Comparison of ENCODE assay signal across 12 cellular contexts in the genomic region with DNA sequence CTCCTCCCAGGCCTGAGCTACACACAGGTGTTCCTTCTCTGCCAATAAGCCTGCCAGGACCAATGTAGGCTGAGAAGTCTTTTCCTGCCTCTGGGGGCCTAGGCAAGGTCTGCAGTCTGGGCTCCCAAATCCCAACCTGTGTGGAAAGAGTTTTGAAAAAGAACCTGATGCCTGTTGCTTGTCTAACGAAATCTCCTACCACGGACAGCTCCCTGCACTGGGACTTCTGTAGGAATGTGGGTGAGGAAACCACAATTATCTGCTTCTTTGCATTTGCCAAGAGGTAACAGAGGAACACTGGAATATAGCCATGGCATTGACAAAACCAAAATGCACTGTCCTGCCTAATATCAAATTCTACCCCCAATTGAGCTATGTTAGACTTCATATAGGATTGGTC.
DNase-seq lines count a peak whose midpoint lies in the region; ATAC-seq and TF ChIP-seq lines count a peak whose summit lies in the region.
"Had no signal": no experiment of that assay in that cellular context is flagged by ENCODE, and none has a peak within 500 bp of the region (broad histone marks: within the 10 kb centered on the region; RNA-seq: fewer than 3 reads in every experiment).

No MANE protein-coding gene starts in this region.

- H3K4me3 Mint-ChIP-seq in activated CD4-positive, alpha-beta T cell treated with anti-CD3 and anti-CD28 coated beads, Interleukin-2, amount 10 ng/mL, durations not matched to agents 7 days and 5 days = no peak overlapping the region
- H3K4me3 Mint-ChIP-seq: T-helper 2 cell treated with Interferon-gamma antibody and Interleukin-4, amounts not matched to agents 5 μg/mL and 100 μg/mL, for 36 hours had no signal

- POLR2A ChIA-PET in AG04450 (lab: Yijun Ruan, JAX) = no interaction called here
- POLR2A ChIA-PET in activated CD4-positive, alpha-beta T cell treated with anti-CD3 and anti-CD28 coated beads, Interleukin-2, amount 10 ng/mL, durations not matched to agents 7 days and 5 days (lab: Charles Lee) = no interaction called here

- H3K27ac ChIP-seq in AG04450 (ENCODE audit: low read depth, low read length) (no peak overlapping the region), osteoblast (ENCODE audit: low read depth, low read length) (no peak overlapping the region)
- H3K27ac ChIP-seq: BLaER1 treated with 17β-estradiol and CSF1 and Interleukin-3, amounts not matched to agents 10 nM and 100 nM had no signal

- H3K36me3 Mint-ChIP-seq in activated CD4-positive, alpha-beta T cell treated with anti-CD3 and anti-CD28 coated beads, Interleukin-2, amount 10 ng/mL, durations not matched to agents 7 days and 5 days (ENCODE audit: low read depth) = no peaks in the 10 kb centered on the region

- H3K27ac Mint-ChIP-seq in activated CD4-positive, alpha-beta T cell treated with anti-CD3 and anti-CD28 coated beads, Interleukin-2, amount 10 ng/mL, durations not matched to agents 7 days and 5 days = no peak overlapping the region
- H3K27ac Mint-ChIP-seq: T-helper 2 cell treated with Interferon-gamma antibody and Interleukin-4, amounts not matched to agents 5 μg/mL and 100 μg/mL, for 36 hours had no signal

- no peaks in the 10 kb centered on the region for H3K4me1 Mint-ChIP-seq in activated CD4-positive, alpha-beta T cell treated with anti-CD3 and anti-CD28 coated beads, Interleukin-2, amount 10 ng/mL, durations not matched to agents 7 days and 5 days

- H4K20me1 ChIP-seq in osteoblast (ENCODE audit: insufficient read depth, low read length) = no peaks in the 10 kb centered on the region
- H4K20me1 ChIP-seq: BLaER1 treated with 17β-estradiol and CSF1 and Interleukin-3, amounts not matched to agents 10 nM and 100 nM had no signal

- no peaks in the 10 kb centered on the region for H3K36me3 ChIP-seq in osteoblast (ENCODE audit: insufficient read depth, low read length)
- H3K36me3 ChIP-seq: BLaER1 treated with 17β-estradiol and CSF1 and Interleukin-3, amounts not matched to agents 10 nM and 100 nM had no signal

- no peak overlapping the region for H3K4me2 ChIP-seq in osteoblast (ENCODE audit: insufficient read depth, low read length)
- H3K4me2 ChIP-seq: BLaER1 treated with 17β-estradiol and CSF1 and Interleukin-3, amounts not matched to agents 10 nM and 100 nM had no signal

- ATAC-seq in HG03520 (IDR thresholded peaks at IDR 0.05; ENCODE audit: unreplicated experiment) (no peak), HG03095 (IDR thresholded peaks at IDR 0.05; ENCODE audit: unreplicated experiment) (no peak)

- DNase-seq in AG04450 (ENCODE audit: low read depth, low spot score) (peak; percentile 26), HS-5 (ENCODE audit: low read depth) (peak; percentile 64), astrocyte of the hippocampus (ENCODE audit: low read depth, low spot score) (peak; percentile 91), iris pigment epithelial cell (ENCODE audit: low read depth) (peak; percentile 60), osteoblast (ENCODE audit: insufficient read length, low spot score, missing footprints) (no peak)
- DNase-seq in activated CD4-positive, alpha-beta T cell treated with anti-CD3 and anti-CD28 coated beads, Interleukin-2, amount 10 ng/mL, durations not matched to agents 7 days and 5 days = no peak
- DNase-seq: NCI-H1048, occipital lobe had no signal

- no peak overlapping the region for H2AFZ ChIP-seq in osteoblast (ENCODE audit: low read length)

- no peaks in the 10 kb centered on the region for H3K27me3 ChIP-seq in AG04450 (ENCODE audit: control insufficient read depth, insufficient read depth, low read length)
- H3K27me3 ChIP-seq in osteoblast (ENCODE audit: insufficient read depth, low read length) = no peaks in the 10 kb centered on the region
- H3K27me3 ChIP-seq: BLaER1 treated with 17β-estradiol and CSF1 and Interleukin-3, amounts not matched to agents 10 nM and 100 nM had no signal

- peaks cover 25% of the 10 kb centered on the region for H3K4me1 ChIP-seq in osteoblast (ENCODE audit: insufficient read depth, low read length)
- H3K4me1 ChIP-seq: BLaER1 treated with 17β-estradiol and CSF1 and Interleukin-3, amounts not matched to agents 10 nM and 100 nM had no signal

- H3K4me3 ChIP-seq in AG04450 (ENCODE audit: low read depth, low read length) = no peak overlapping the region
- no peak overlapping the region for H3K4me3 ChIP-seq in osteoblast (ENCODE audit: insufficient read depth, low read length)
- H3K4me3 ChIP-seq: BLaER1 treated with 17β-estradiol and CSF1 and Interleukin-3, amounts not matched to agents 10 nM and 100 nM had no signal

- peaks cover 2% of the 10 kb centered on the region for H3K9me3 Mint-ChIP-seq in activated CD4-positive, alpha-beta T cell treated with anti-CD3 and anti-CD28 coated beads, Interleukin-2, amount 10 ng/mL, durations not matched to agents 7 days and 5 days
- H3K9me3 Mint-ChIP-seq: T-helper 2 cell treated with Interferon-gamma antibody and Interleukin-4, amounts not matched to agents 5 μg/mL and 100 μg/mL, for 36 hours had no signal

- no peaks in the 10 kb centered on the region for H3K79me2 ChIP-seq in osteoblast (ENCODE audit: insufficient read depth, low read length)

- CTCF ChIA-PET in AG04450 (lab: Charles Lee) = interaction anchor here (1.2 kb wide), 1 partner anchor 9 kb away, joined by 3 read pairs; no protein-coding TSS in a partner anchor
- CTCF ChIA-PET in activated CD4-positive, alpha-beta T cell treated with anti-CD3 and anti-CD28 coated beads, Interleukin-2, amount 10 ng/mL, durations not matched to agents 7 days and 5 days (lab: Charles Lee) = no interaction called here

- TF ChIP-seq CTCF in AG04450 (IDR thresholded peaks at IDR 0.05; ENCODE audit: low read depth, low read length) = no peak
- no peak for TF ChIP-seq CTCF in osteoblast (IDR thresholded peaks at IDR 0.05; ENCODE audit: extremely low read depth, low read depth, low read length)

- H3K9me3 ChIP-seq in AG04450 (ENCODE audit: control insufficient read depth, insufficient read depth, low read length) = peaks cover 10% of the 10 kb centered on the region; the same call in 1 of the 2 replicates
- no peaks in the 10 kb centered on the region for H3K9me3 ChIP-seq in osteoblast (ENCODE audit: low read depth, low read length)
- H3K9me3 ChIP-seq: BLaER1 treated with 17β-estradiol and CSF1 and Interleukin-3, amounts not matched to agents 10 nM and 100 nM had no signal

- no peaks in the 10 kb centered on the region for H3K27me3 Mint-ChIP-seq in activated CD4-positive, alpha-beta T cell treated with anti-CD3 and anti-CD28 coated beads, Interleukin-2, amount 10 ng/mL, durations not matched to agents 7 days and 5 days

Comparison
In these comparisons a context has a peak if more than half of its experiments do, and no peak if none do; other contexts are left out.
1. DNase-seq: peak in AG04450 (single experiment), HS-5 (single experiment), astrocyte of the hippocampus (single experiment) and iris pigment epithelial cell (single experiment); none in osteoblast (single experiment) and activated CD4-positive, alpha-beta T cell treated with anti-CD3 and anti-CD28 coated beads, Interleukin-2, amount 10 ng/mL, durations not matched to agents 7 days and 5 days (single experiment).